In the genomic region with DNA sequence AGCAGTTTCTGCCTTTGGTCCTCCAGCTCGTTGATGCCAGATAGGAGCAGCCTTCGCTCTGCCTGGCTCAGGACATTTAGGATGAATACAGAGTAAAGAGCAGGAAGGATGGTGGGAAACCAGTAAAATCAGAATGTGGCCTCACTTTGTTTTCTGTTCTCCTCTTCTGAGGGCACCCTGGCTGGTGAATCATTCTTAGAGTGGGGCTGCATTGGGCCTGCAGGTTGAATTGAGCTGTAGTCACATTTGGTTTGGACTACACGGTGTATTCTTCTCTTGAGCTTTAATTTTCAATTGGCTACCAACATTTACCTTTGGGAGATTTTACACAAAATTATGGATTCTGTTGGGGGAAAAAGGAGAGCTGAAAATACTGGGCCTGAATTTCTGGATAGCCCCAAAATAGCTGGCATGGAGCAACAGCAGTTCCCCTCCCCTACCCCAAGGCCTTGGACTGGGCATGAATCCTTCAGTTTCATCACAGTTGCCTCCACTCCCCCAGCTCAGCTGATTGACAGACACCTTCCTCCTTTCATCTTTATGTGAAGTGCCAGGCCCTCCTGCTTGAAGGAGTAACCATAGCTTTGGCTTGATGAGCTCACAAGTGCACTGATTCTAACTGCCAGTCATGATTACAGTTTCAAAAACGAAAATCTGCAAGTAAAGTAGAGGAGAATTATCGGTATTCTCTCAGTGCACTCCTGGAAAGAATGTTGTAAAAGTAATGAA, we compare ENCODE assay signal across 8 cellular contexts. TPM values are rescaled to one million over a fixed set of nuclear protein-coding genes. Genes with fewer than 3 reads are reported as not detected.
DNase-seq lines count a peak whose midpoint lies in the region; ATAC-seq and TF ChIP-seq lines count a peak whose summit lies in the region.
"Had no signal": no experiment of that assay in that cellular context is flagged by ENCODE, and none has a peak within 500 bp of the region (broad histone marks: within the 10 kb centered on the region; RNA-seq: fewer than 3 reads in every experiment).

No MANE protein-coding gene starts in this region.

- no peak for DNase-seq in T-cell
- DNase-seq in natural killer cell, result no peak
- no peak for DNase-seq in smooth muscle cell (lab: John Stamatoyannopoulos, UW; ENCODE audit: unreplicated experiment)
- DNase-seq in AG08395 (ENCODE audit: low spot score), result no peak
- no peak for DNase-seq in AG20443 (ENCODE audit: low spot score)

- 64% methylated on average over 5 of the region's 5 CpGs for WGBS in smooth muscle cell (ENCODE audit: low lambda C conversion rate)

- no peak overlapping the region for H2AFZ ChIP-seq in smooth muscle cell (ENCODE audit: low read depth)

- no peaks in the 10 kb centered on the region for H3K4me1 ChIP-seq in HEK293 (ENCODE audit: control insufficient read depth, insufficient read depth, low read length)
- no peaks in the 10 kb centered on the region for H3K4me1 ChIP-seq in smooth muscle cell (ENCODE audit: low read depth)
- H3K4me1 ChIP-seq: breast epithelium had no signal

- no peak overlapping the region for H3K9ac ChIP-seq in smooth muscle cell (ENCODE audit: low read depth)

- peaks cover 4% of the 10 kb centered on the region for H3F3A ChIP-seq in smooth muscle cell (ENCODE audit: low read depth)

- H3K4me3 ChIP-seq in HEK293 (ENCODE audit: low read depth, low read length) (no peak overlapping the region), smooth muscle cell (no peak overlapping the region)
- H3K4me3 ChIP-seq: breast epithelium had no signal

- H3K4me2 ChIP-seq in smooth muscle cell, result no peak overlapping the region

- intact Hi-C loops in natural killer cell (cut with micrococcal nuclease), result no loop called here

- no peaks in the 10 kb centered on the region for H3K79me2 ChIP-seq in smooth muscle cell (ENCODE audit: low read depth)

- TF ChIP-seq CTCF in HEK293 (tag by site-specific recombination; IDR thresholded peaks at IDR 0.05), result no peak
- no peak for TF ChIP-seq CTCF in natural killer cell (IDR thresholded peaks at IDR 0.05)
- no peak for TF ChIP-seq CTCF in smooth muscle cell (IDR thresholded peaks at IDR 0.05; ENCODE audit: borderline replicate concordance, insufficient read depth, poor library complexity, severe bottlenecking)

- H3K27me3 Mint-ChIP-seq in T-cell (no peaks in the 10 kb centered on the region), natural killer cell (ENCODE audit: low read depth in 2 of 2) (no peaks in the 10 kb centered on the region)

- H3K9me3 Mint-ChIP-seq in T-cell, result no peaks in the 10 kb centered on the region
- no peaks in the 10 kb centered on the region for H3K9me3 Mint-ChIP-seq in natural killer cell

- CTCF ChIA-PET in HEK293 (lab: Yijun Ruan, JAX) (interaction anchor here (0.5 to 1.9 kb wide), 22 partner anchors 9 to 1461 kb away, joined by 3 to 17 read pairs (median 4); no protein-coding TSS in a partner anchor), T-cell (lab: Charles Lee) (interaction anchor here (0.7 to 1.9 kb wide), 11 partner anchors 10 to 299 kb away, joined by 3 to 10 read pairs (median 3); no protein-coding TSS in a partner anchor)

- H3K36me3 ChIP-seq in HEK293 (ENCODE audit: control insufficient read depth in 2 of 2, insufficient read depth in 1 of 2, low read length in 2 of 2) (peaks cover 18 to 62% of the 10 kb centered on the region in 2 experiments), smooth muscle cell (ENCODE audit: low read depth) (peaks cover 29% of the 10 kb centered on the region)

- H3K36me3 Mint-ChIP-seq in T-cell, result peaks cover 51% of the 10 kb centered on the region
- H3K36me3 Mint-ChIP-seq in natural killer cell, result peaks cover 23% of the 10 kb centered on the region

- H3K4me3 Mint-ChIP-seq in T-cell (no peak overlapping the region), natural killer cell (no peak overlapping the region)

- no peaks in the 10 kb centered on the region for H3K9me3 ChIP-seq in HEK293 (ENCODE audit: control insufficient read depth, insufficient read depth, low read depth, low read length)
- H3K9me3 ChIP-seq in smooth muscle cell (replicated peaks; ENCODE audit: low read depth), result no peaks in the 10 kb centered on the region
- H3K9me3 ChIP-seq: breast epithelium had no signal

- POLR2A ChIA-PET in HEK293 (lab: Yijun Ruan, JAX) (interaction anchor here (0.6 kb wide), 1 partner anchor 26 kb away, joined by 4 read pairs; no protein-coding TSS in a partner anchor), T-cell (lab: Charles Lee) (interaction anchor here in 1 of 2 donors (0.7 kb wide), 2 partner anchors 21 to 284 kb away, joined by 3 read pairs; no protein-coding TSS in a partner anchor)

- peak; percentile 19 for ATAC-seq in GM19023 (IDR thresholded peaks at IDR 0.05; ENCODE audit: unreplicated experiment)
- ATAC-seq in T-cell (replicated peaks in 1 of 4), result peak in 2 of 4 experiments; percentile 16 to 36
- peak in 2 of 3 donors; percentile 26 to 29 for ATAC-seq in natural killer cell

- H3K27ac ChIP-seq in HEK293 (ENCODE audit: extremely low read depth, low read depth, low read length) (no peak overlapping the region), smooth muscle cell (ENCODE audit: low read depth) (no peak overlapping the region)

- H3K27ac Mint-ChIP-seq in T-cell (peak overlapping the region; percentile 28 to 58), natural killer cell (peak overlapping the region; percentile 65 to 70)

- no peaks in the 10 kb centered on the region for H3K27me3 ChIP-seq in smooth muscle cell (ENCODE audit: low read depth)
- H3K27me3 ChIP-seq: breast epithelium had no signal

- peaks cover 33 to 43% (median 38%) of the 10 kb centered on the region in 3 donors for H3K4me1 Mint-ChIP-seq in T-cell
- peaks cover 25 to 26% of the 10 kb centered on the region in 2 donors for H3K4me1 Mint-ChIP-seq in natural killer cell

- peaks cover 32% of the 10 kb centered on the region for H4K20me1 ChIP-seq in smooth muscle cell (ENCODE audit: low read depth)

TF ChIP-seq in HEK293, 187 proteins besides CTCF, POLR2A, EP300 and RAD21:
- TF ChIP-seq ZNF792 (tag by site-specific recombination; IDR thresholded peaks at IDR 0.05) (no peak), ZBTB17 (tag by site-specific recombination; IDR thresholded peaks at IDR 0.05) (peak; percentile 70)

RNA-seq across cellular contexts. Expression of gene ERCC5, which starts 24.3 kb away (rescaled TPM):
- total RNA-seq in T-cell (100 to 1,000 TPM; 104 to 123 (median 114) TPM), natural killer cell (100 to 1,000 TPM; 110 to 127 (median 126) TPM), smooth muscle cell (65.2 and 67.6 TPM in 2 replicates)
- polyA plus RNA-seq in smooth muscle cell, result 29.9 and 30.1 TPM in 2 replicates
